Comparison of ENCODE assay signal across 8 cellular contexts in genomic region chr12:89756638-89757321, GRCh38. TPM values are rescaled to one million over a fixed set of nuclear protein-coding genes. Genes with fewer than 3 reads are reported as not detected.
DNase-seq lines count a peak whose midpoint lies in the region; ATAC-seq and TF ChIP-seq lines count a peak whose summit lies in the region.

No MANE protein-coding gene starts in this region.

- H3K79me2 ChIP-seq in MM.1S (ENCODE audit: low read length), result no peaks in the 10 kb centered on the region

- H3K36me3 ChIP-seq in breast epithelium (no peaks in the 10 kb centered on the region), MM.1S (replicated peaks; ENCODE audit: insufficient read depth, low read length) (no peaks in the 10 kb centered on the region), lower lobe of right lung (no peaks in the 10 kb centered on the region)

- CTCF ChIA-PET in MCF 10A (lab: Yijun Ruan, JAX), result interaction anchor here (0.6 kb wide), 1 partner anchor 637 kb away, joined by 3 read pairs; no protein-coding TSS in a partner anchor

- no TSS peak for BruUV-seq in MCF 10A (replicated peaks; lab: Mats Ljungman, UMichigan)

- intact Hi-C loops in MCF 10A (cut with micrococcal nuclease), result loop anchor here (1.0 to 2.0 kb wide), 6 partner anchors 13 to 334 kb away; no protein-coding TSS in a partner anchor
- intact Hi-C loops in breast epithelium (cut with DNase I; ENCODE audit: low total_unique reads), result no loop called here
- intact Hi-C loops in lower lobe of right lung (cut with DNase I), result no loop called here

- peaks cover 34% of the 10 kb centered on the region for H3K4me1 Mint-ChIP-seq in MCF 10A (ENCODE audit: insufficient read depth, unreplicated experiment)
- H3K4me1 Mint-ChIP-seq in activated naive CD8-positive, alpha-beta T cell treated with anti-CD3 and anti-CD28 coated beads, Interleukin-2, amount 50 U/mL, for 24 hours, result peaks cover 39% of the 10 kb centered on the region

- no peak overlapping the region for H2AFZ ChIP-seq in MM.1S (ENCODE audit: low read length)

- H3K9me3 ChIP-seq in breast epithelium (no peaks in the 10 kb centered on the region), MM.1S (replicated peaks; ENCODE audit: insufficient read depth, low read length) (no peaks in the 10 kb centered on the region), lower lobe of right lung (no peaks in the 10 kb centered on the region)

- no peak overlapping the region for H3K9ac ChIP-seq in MM.1S (ENCODE audit: low read length)

- peak overlapping the region; percentile 95 for H3K27ac Mint-ChIP-seq in MCF 10A (ENCODE audit: low read depth, unreplicated experiment)
- H3K27ac Mint-ChIP-seq in activated naive CD8-positive, alpha-beta T cell treated with anti-CD3 and anti-CD28 coated beads, Interleukin-2, amount 50 U/mL, for 24 hours, result peak overlapping the region; percentile 90

- H3K27me3 Mint-ChIP-seq in MCF 10A (ENCODE audit: insufficient read depth, unreplicated experiment), result no peaks in the 10 kb centered on the region
- peaks cover 4% of the 10 kb centered on the region for H3K27me3 Mint-ChIP-seq in activated naive CD8-positive, alpha-beta T cell treated with anti-CD3 and anti-CD28 coated beads, Interleukin-2, amount 50 U/mL, for 24 hours

- H3K9me2 ChIP-seq in MM.1S (replicated peaks; ENCODE audit: insufficient read depth, low read length), result no peaks in the 10 kb centered on the region

- DNase-seq in MCF 10A (ENCODE audit: unreplicated experiment) (peak; percentile 98), breast epithelium (ENCODE audit: low spot score in 2 of 2) (no peak), HFF-Myc (ENCODE audit: extremely low read depth, low read depth) (peak; percentile 93), MM.1S (peak; percentile 72), lower lobe of right lung (no peak), DMS 273 treated with DMSO at 0.1 percent for 48 hours (lab: John Stamatoyannopoulos, UW) (no peak), D341Med (ENCODE audit: low spot score) (no peak)
- DNase-seq in activated naive CD8-positive, alpha-beta T cell treated with anti-CD3 and anti-CD28 coated beads, Interleukin-2, amount 50 U/mL, for 24 hours, result no peak

- H3K4me1 ChIP-seq in breast epithelium (no peaks in the 10 kb centered on the region), MM.1S (ENCODE audit: low read length) (no peaks in the 10 kb centered on the region), lower lobe of right lung (peaks cover 8% of the 10 kb centered on the region)

- TF ChIP-seq CTCF in MCF 10A (IDR thresholded peaks at IDR 0.05; ENCODE audit: unreplicated experiment), result no peak
- no peak for TF ChIP-seq CTCF in breast epithelium (IDR thresholded peaks at IDR 0.05)
- no peak for TF ChIP-seq CTCF in HFF-Myc (IDR thresholded peaks at IDR 0.05; ENCODE audit: low read depth, low read length, missing control alignments)
- no peak for TF ChIP-seq CTCF in MM.1S (IDR thresholded peaks at IDR 0.05; ENCODE audit: low read length)
- no peak for TF ChIP-seq CTCF in lower lobe of right lung (IDR thresholded peaks at IDR 0.05)

- no peaks in the 10 kb centered on the region for H3K27me3 ChIP-seq in breast epithelium
- H3K27me3 ChIP-seq in MM.1S (replicated peaks; ENCODE audit: insufficient read depth, low read length), result no peaks in the 10 kb centered on the region
- H3K27me3 ChIP-seq in lower lobe of right lung (ENCODE audit: low read depth), result no peaks in the 10 kb centered on the region

- TF ChIP-seq POLR2A in breast epithelium (IDR thresholded peaks at IDR 0.05), result no peak

- H3K4me3 ChIP-seq in breast epithelium (no peak overlapping the region), HFF-Myc (replicated peaks; ENCODE audit: low read depth, low read length) (no peak overlapping the region), MM.1S (ENCODE audit: low read length) (no peak overlapping the region), lower lobe of right lung (no peak overlapping the region)

- H3F3A ChIP-seq in MM.1S (ENCODE audit: insufficient read depth, low read length), result no peaks in the 10 kb centered on the region

- H4K20me1 ChIP-seq in MM.1S (ENCODE audit: insufficient read depth, low read length), result no peaks in the 10 kb centered on the region

- no peak overlapping the region for H3K27ac ChIP-seq in breast epithelium
- H3K27ac ChIP-seq in MM.1S (ENCODE audit: low read length), result peak overlapping the region; percentile 31; the same call in 1 of the 2 replicates
- H3K27ac ChIP-seq in lower lobe of right lung, result peak overlapping the region; percentile 63

- peak overlapping the region; percentile 38 for H3K4me3 Mint-ChIP-seq in MCF 10A (ENCODE audit: unreplicated experiment)
- peak overlapping the region; percentile 54 for H3K4me3 Mint-ChIP-seq in activated naive CD8-positive, alpha-beta T cell treated with anti-CD3 and anti-CD28 coated beads, Interleukin-2, amount 50 U/mL, for 24 hours

- no peak overlapping the region for H3K4me2 ChIP-seq in MM.1S (ENCODE audit: low read depth, low read length)

- no peaks in the 10 kb centered on the region for H3K9me3 Mint-ChIP-seq in MCF 10A (ENCODE audit: unreplicated experiment)
- peaks cover 4% of the 10 kb centered on the region for H3K9me3 Mint-ChIP-seq in activated naive CD8-positive, alpha-beta T cell treated with anti-CD3 and anti-CD28 coated beads, Interleukin-2, amount 50 U/mL, for 24 hours

- ATAC-seq in activated naive CD8-positive, alpha-beta T cell treated with anti-CD3 and anti-CD28 coated beads, Interleukin-2, amount 50 U/mL, for 24 hours, result peak; percentile 87
- peak; percentile 77 to 91 for ATAC-seq in lower lobe of right lung

- peaks cover 17% of the 10 kb centered on the region for H3K36me3 Mint-ChIP-seq in MCF 10A (ENCODE audit: insufficient read depth, unreplicated experiment)
- peaks cover 2% of the 10 kb centered on the region for H3K36me3 Mint-ChIP-seq in activated naive CD8-positive, alpha-beta T cell treated with anti-CD3 and anti-CD28 coated beads, Interleukin-2, amount 50 U/mL, for 24 hours (ENCODE audit: low read depth)

- POLR2A ChIA-PET in MCF 10A (lab: Yijun Ruan, JAX), result interaction anchor here (0.6 to 3.9 kb wide), 12 partner anchors 9 to 193 kb away, joined by 3 to 34 read pairs (median 6); partner anchors contain the start of gene ATP2B1

RNA-seq across cellular contexts. Expression of gene ATP2B1, which starts 48.1 kb away (rescaled TPM):
- 221 and 281 TPM in 2 replicates for total RNA-seq in MCF 10A (2022)
- total RNA-seq in breast epithelium, result 10 to 100 TPM; 40.3 to 76.8 (median 54.6) TPM
- total RNA-seq in lower lobe of right lung, result 34.5 TPM

Comparison
In these comparisons a context has a peak if more than half of its experiments do, and no peak if none do; other contexts are left out.
1. DNase-seq: peak in MCF 10A (single experiment), HFF-Myc (single experiment) and MM.1S (single experiment); none in breast epithelium (0 of 2), activated naive CD8-positive, alpha-beta T cell treated with anti-CD3 and anti-CD28 coated beads, Interleukin-2, amount 50 U/mL, for 24 hours (single experiment), lower lobe of right lung (single experiment), DMS 273 treated with DMSO at 0.1 percent for 48 hours (single experiment) and D341Med (single experiment).
2. H3K27ac ChIP-seq: peak in MM.1S (single experiment) and lower lobe of right lung (single experiment); none in breast epithelium (0 of 2).